In genomic region chr17:60145006-60145935, GRCh38 we compare ENCODE assay signal across 19 cellular contexts. TPM values are rescaled to one million over a fixed set of nuclear protein-coding genes. Genes with fewer than 3 reads are reported as not detected.
DNase-seq lines count a peak whose midpoint lies in the region; ATAC-seq, FAIRE-seq and TF ChIP-seq lines count a peak whose summit lies in the region.
"Had no signal": no experiment of that assay in that cellular context is flagged by ENCODE, and none has a peak within 500 bp of the region (broad histone marks: within the 10 kb centered on the region; RNA-seq: fewer than 3 reads in every experiment).

No MANE protein-coding gene starts in this region.

- H2BK12ac ChIP-seq in trophoblast cell (ENCODE audit: low read length), result no peak overlapping the region

- WGBS in ectodermal cell, 2 experiments, result 17 to 22% methylated on average over 17 of the region's 17 CpGs
- WGBS in trophoblast cell (ENCODE audit: extremely low coverage, insufficient coverage, insufficient read length), result no CpG with 5 or more reads among the region's 17 CpGs

- H4K8ac ChIP-seq in trophoblast cell (ENCODE audit: low read depth, low read length), result no peak overlapping the region

- H3K36me3 ChIP-seq in ectodermal cell (ENCODE audit: control insufficient read depth, insufficient read depth, low read length), result no peaks in the 10 kb centered on the region
- no peaks in the 10 kb centered on the region for H3K36me3 ChIP-seq in trophoblast cell (ENCODE audit: control insufficient read depth in 1 of 2, insufficient read depth in 2 of 2, low read length in 2 of 2)
- H3K36me3 ChIP-seq: Peyer's patch had no signal

- no peak overlapping the region for H4K12ac ChIP-seq in trophoblast cell (ENCODE audit: low read depth, low read length)

- FAIRE-seq in GM12892 (lab: Jason Lieb, UNC), result no peak
- FAIRE-seq: A549, GM12891 had no signal

- ATAC-seq in HG02678 (IDR thresholded peaks at IDR 0.05; ENCODE audit: unreplicated experiment), result no peak
- ATAC-seq: A549; activated CD8-positive, alpha-beta memory T cell treated with anti-CD3 and anti-CD28 coated beads, Interleukin-2, amount 10 ng/mL, durations not matched to agents 7 days and 5 days; activated T-helper 17 cell treated with anti-CD3 and anti-CD28 coated beads, Interleukin-2, amount 50 U/mL, for 72 hours had no signal

- no peak overlapping the region for H2AFZ ChIP-seq in trophoblast cell (ENCODE audit: insufficient read depth, low read length, poor library complexity)
- H2AFZ ChIP-seq: hepatocyte had no signal

- H3K79me1 ChIP-seq in trophoblast cell (ENCODE audit: low read length), result peaks cover 2% of the 10 kb centered on the region

- H3K27ac ChIP-seq in ectodermal cell (ENCODE audit: insufficient read depth, low read depth, low read length, poor library complexity, severe bottlenecking), result peak overlapping the region; percentile 69
- no peak overlapping the region for H3K27ac ChIP-seq in trophoblast cell (ENCODE audit: low read depth, low read length)
- H3K27ac ChIP-seq: A549, hepatocyte, Peyer's patch had no signal

- no peak overlapping the region for H3K4ac ChIP-seq in trophoblast cell (ENCODE audit: low read depth, low read length)

- H3K27me3 ChIP-seq in ectodermal cell (ENCODE audit: control insufficient read depth, insufficient read depth, low read length, poor library complexity, severe bottlenecking) (peaks cover 45% of the 10 kb centered on the region), trophoblast cell (ENCODE audit: insufficient read depth, low read length) (peaks cover 28% of the 10 kb centered on the region)

- no peak overlapping the region for H3K18ac ChIP-seq in trophoblast cell (ENCODE audit: low read length)

- H3K9ac ChIP-seq in trophoblast cell (ENCODE audit: low read length), result no peak overlapping the region

- H2BK5ac ChIP-seq in trophoblast cell (ENCODE audit: low read depth, low read length, poor library complexity), result no peak overlapping the region

- H2AK5ac ChIP-seq in trophoblast cell (ENCODE audit: low read length), result no peak overlapping the region

- DNase-seq in NCI-H345 (lab: John Stamatoyannopoulos, UW) (peak; percentile 10), NCI-H345 treated with DMSO at 0.1 percent for 48 hours (lab: John Stamatoyannopoulos, UW; ENCODE audit: unreplicated experiment) (no peak), NCI-H146 treated with DMSO at 0.1 percent for 48 hours (lab: John Stamatoyannopoulos, UW; ENCODE audit: unreplicated experiment) (peak; percentile 27), trophoblast cell (peak; percentile 71 to 84), NCI-H128 (lab: John Stamatoyannopoulos, UW; ENCODE audit: unreplicated experiment) (no peak), GM12892 (ENCODE audit: insufficient read length) (no peak)
- DNase-seq: activated CD4-positive, alpha-beta T cell treated with anti-CD3 and anti-CD28 coated beads for 4 hours; activated CD8-positive, alpha-beta memory T cell treated with anti-CD3 and anti-CD28 coated beads, Interleukin-2, amount 10 ng/mL, durations not matched to agents 7 days and 5 days; effector memory CD4-positive, alpha-beta T cell; kidney glomerular epithelial cell; NCI-H1436 treated with DMSO at 0.1 percent for 48 hours; NCI-H526 had no signal

- H3K14ac ChIP-seq in trophoblast cell (ENCODE audit: low read length), result no peak overlapping the region

- no peak for TF ChIP-seq POLR2A in GM12892 (IDR thresholded peaks at IDR 0.05; ENCODE audit: low read depth, low read length)

- H3K4me2 ChIP-seq in trophoblast cell (ENCODE audit: low read length), result no peak overlapping the region
- H3K4me2 ChIP-seq: A549, hepatocyte had no signal

- H2BK120ac ChIP-seq in trophoblast cell (ENCODE audit: insufficient read depth, low read length, poor library complexity), result no peak overlapping the region

- no peaks in the 10 kb centered on the region for H3K9me3 ChIP-seq in ectodermal cell (ENCODE audit: control insufficient read depth, low read length)
- peaks cover 9% of the 10 kb centered on the region for H3K9me3 ChIP-seq in trophoblast cell (ENCODE audit: insufficient read depth, low read depth, low read length)
- H3K9me3 ChIP-seq: A549, Peyer's patch had no signal

- no peaks in the 10 kb centered on the region for H3K79me2 ChIP-seq in trophoblast cell (ENCODE audit: control insufficient read depth, insufficient read depth, low read length, poor library complexity)
- H3K79me2 ChIP-seq: hepatocyte had no signal

- H3K4me1 ChIP-seq in ectodermal cell (ENCODE audit: control insufficient read depth, insufficient read depth, low read length) (peaks cover 54% of the 10 kb centered on the region), trophoblast cell (ENCODE audit: control insufficient read depth in 1 of 2, insufficient read depth in 2 of 2, low read length in 2 of 2) (peaks cover 18 to 19% of the 10 kb centered on the region in 2 experiments)

- H4K91ac ChIP-seq in trophoblast cell (ENCODE audit: low read depth, low read length), result no peak overlapping the region

- H3K4me3 ChIP-seq in ectodermal cell (ENCODE audit: insufficient read depth, low read depth, low read length), result no peak overlapping the region
- no peak overlapping the region for H3K4me3 ChIP-seq in trophoblast cell (ENCODE audit: low read depth, low read length)
- H3K4me3 ChIP-seq: A549, hepatocyte, Peyer's patch had no signal

- H3K23ac ChIP-seq in trophoblast cell (ENCODE audit: low read length), result no peak overlapping the region

RNA-seq across cellular contexts. Expression of gene CA4, which starts 4.5 kb away (rescaled TPM):
- polyA plus RNA-seq in ectodermal cell (2013, experiment 1 of 4), result 19.6 TPM
- 37.0 TPM for polyA plus RNA-seq in ectodermal cell (2013, experiment 2 of 4)
- polyA plus RNA-seq in ectodermal cell (2013, experiment 3 of 4), result 22.6 TPM
- 28.7 TPM for polyA plus RNA-seq in ectodermal cell (2013, experiment 4 of 4)
- polyA plus RNA-seq in trophoblast cell (2013), result 0.14 and 0.27 TPM in 2 replicates
- not detected for polyA plus RNA-seq in GM12892 (2012; ENCODE audit: missing spikeins)

Comparison
In these comparisons a context has a peak if more than half of its experiments do, and no peak if none do; other contexts are left out.
1. DNase-seq: peak in NCI-H345 (single experiment), NCI-H146 treated with DMSO at 0.1 percent for 48 hours (single experiment) and trophoblast cell (2 of 2); none in NCI-H345 treated with DMSO at 0.1 percent for 48 hours (single experiment), NCI-H128 (single experiment) and GM12892 (single experiment).